ENCODE assay signal across 1 cellular context in genomic region chr17:35804658-35805192, GRCh38.
TF ChIP-seq lines count a peak whose summit lies in the region.

No MANE protein-coding gene starts in this region.

TF ChIP-seq in IMR-90, 13 proteins besides CTCF, POLR2A, EP300 and RAD21 (continued from another document):
- no peak for TF ChIP-seq ELK1 (IDR thresholded peaks at IDR 0.05; ENCODE audit: borderline replicate concordance, low read depth, low read length)
- TF ChIP-seq MAZ (IDR thresholded peaks at IDR 0.05; ENCODE audit: borderline replicate concordance, low read depth, low read length), result 0 out of 2 replicates have a peak, but pooled peaks have one; percentile 31
- TF ChIP-seq CHD1 (IDR thresholded peaks at IDR 0.05; ENCODE audit: low read depth, low read length), result no peak; the same call in 1 of the 2 replicates
- peak; percentile 96 for TF ChIP-seq SMC3 (IDR thresholded peaks at IDR 0.05; ENCODE audit: low read depth, low read length)
- no peak for TF ChIP-seq USF2 (IDR thresholded peaks at IDR 0.05; ENCODE audit: low read depth, low read length)
- TF ChIP-seq MAFK (IDR thresholded peaks at IDR 0.05; ENCODE audit: low read depth, low read length), result no peak
- TF ChIP-seq BHLHE40 (IDR thresholded peaks at IDR 0.05; ENCODE audit: low read depth, low read length), result no peak
- TF ChIP-seq MXI1 (IDR thresholded peaks at IDR 0.05; ENCODE audit: borderline replicate concordance, low read depth, low read length), result no peak
- 0 out of 2 replicates have a peak, but pooled peaks have one; percentile 11 for TF ChIP-seq CEBPB (IDR thresholded peaks at IDR 0.05; ENCODE audit: low read depth, low read length)
- TF ChIP-seq FOS (IDR thresholded peaks at IDR 0.05; ENCODE audit: low read depth, low read length), result no peak
- peak; percentile 60 for TF ChIP-seq RCOR1 (IDR thresholded peaks at IDR 0.05; ENCODE audit: insufficient replicate concordance, low read length)
